In genomic region chr7:39892361-39892760, GRCh38 we compare ENCODE assay signal across 14 cellular contexts. TPM values are rescaled to one million over a fixed set of nuclear protein-coding genes. Genes with fewer than 3 reads are reported as not detected.
DNase-seq lines count a peak whose midpoint lies in the region; ATAC-seq, FAIRE-seq and TF ChIP-seq lines count a peak whose summit lies in the region.
"Had no signal": no experiment of that assay in that cellular context is flagged by ENCODE, and none has a peak within 500 bp of the region (broad histone marks: within the 10 kb centered on the region; RNA-seq: fewer than 3 reads in every experiment).

No MANE protein-coding gene starts in this region.

- H3K18ac ChIP-seq in trophoblast cell (ENCODE audit: low read length): no peak overlapping the region

- H3K36me3 Mint-ChIP-seq in MCF 10A (ENCODE audit: insufficient read depth, unreplicated experiment): no peaks in the 10 kb centered on the region

- peak; percentile 16 for DNase-seq in mammary epithelial cell
- DNase-seq in MCF 10A (ENCODE audit: unreplicated experiment): no peak
- peak; percentile 6 for DNase-seq in bronchial epithelial cell (ENCODE audit: low read depth)
- DNase-seq in trophoblast cell: peak; percentile 13 to 34
- DNase-seq in NCI-H2029 treated with DMSO at 0.1 percent for 48 hours (lab: John Stamatoyannopoulos, UW): no peak
- DNase-seq: 8988T, AML-193, DMS79, HCEC 1CT had no signal

- H3K79me1 ChIP-seq in trophoblast cell (ENCODE audit: low read length): peaks cover 5% of the 10 kb centered on the region

- H4K8ac ChIP-seq in trophoblast cell (ENCODE audit: low read depth, low read length): no peak overlapping the region

- in situ Hi-C loops in mammary epithelial cell (cut with MboI; ENCODE audit: low sequenced_read_pairs in 2 of 2): loop anchor here (5.0 to 10.0 kb wide), 2 partner anchors 155 to 162 kb away; no protein-coding TSS in a partner anchor

- no peak overlapping the region for H2AK5ac ChIP-seq in trophoblast cell (ENCODE audit: low read length)

- peak overlapping the region; percentile 88 for H2BK12ac ChIP-seq in trophoblast cell (ENCODE audit: low read length)

- no peaks in the 10 kb centered on the region for H3K27me3 ChIP-seq in mammary epithelial cell (ENCODE audit: insufficient read depth, low read length)
- H3K27me3 ChIP-seq in bronchial epithelial cell (ENCODE audit: control insufficient read depth, insufficient read depth, low read length): no peaks in the 10 kb centered on the region
- no peaks in the 10 kb centered on the region for H3K27me3 ChIP-seq in trophoblast cell (ENCODE audit: insufficient read depth, low read length)
- H3K27me3 ChIP-seq: BLaER1 had no signal

- H3K79me2 ChIP-seq in mammary epithelial cell (ENCODE audit: insufficient read depth, low read length) (no peaks in the 10 kb centered on the region), trophoblast cell (ENCODE audit: control insufficient read depth, insufficient read depth, low read length, poor library complexity) (no peaks in the 10 kb centered on the region)

- ATAC-seq in HG02981 (IDR thresholded peaks at IDR 0.05; ENCODE audit: unreplicated experiment): no peak
- no peak for ATAC-seq in HG03378 (IDR thresholded peaks at IDR 0.05; ENCODE audit: unreplicated experiment)
- ATAC-seq: K562 had no signal

- no TSS peak for BruUV-seq in mammary epithelial cell (replicated peaks; lab: Mats Ljungman, UMichigan)
- BruUV-seq in MCF 10A (replicated peaks; lab: Mats Ljungman, UMichigan): no TSS peak

- H3K27ac ChIP-seq in mammary epithelial cell (ENCODE audit: insufficient read depth, low read depth, low read length) (no peak overlapping the region), trophoblast cell (ENCODE audit: low read depth, low read length) (peak overlapping the region; percentile 55)
- H3K27ac ChIP-seq: BLaER1 had no signal

- H4K20me1 ChIP-seq in mammary epithelial cell (ENCODE audit: insufficient read depth, low read length): no peaks in the 10 kb centered on the region
- H4K20me1 ChIP-seq: BLaER1 had no signal

- H3K4me1 Mint-ChIP-seq in MCF 10A (ENCODE audit: insufficient read depth, unreplicated experiment): no peaks in the 10 kb centered on the region

- dilution Hi-C loops in mammary epithelial cell (cut with HindIII; ENCODE audit: low sequenced_read_pairs): no loop called here

- no peak overlapping the region for H4K12ac ChIP-seq in trophoblast cell (ENCODE audit: low read depth, low read length)

- H3K4me2 ChIP-seq in mammary epithelial cell (ENCODE audit: insufficient read depth, low read depth, low read length) (no peak overlapping the region), trophoblast cell (ENCODE audit: low read length) (peak overlapping the region; percentile 45)
- H3K4me2 ChIP-seq: BLaER1 had no signal

- POLR2A ChIA-PET in MCF 10A (lab: Yijun Ruan, JAX): interaction anchor here (2.0 kb wide), 1 partner anchor 160 kb away, joined by 5 read pairs; no protein-coding TSS in a partner anchor

- H3K36me3 ChIP-seq in mammary epithelial cell (ENCODE audit: insufficient read depth, low read length) (no peaks in the 10 kb centered on the region), bronchial epithelial cell (ENCODE audit: control insufficient read depth, insufficient read depth, low read length) (no peaks in the 10 kb centered on the region), trophoblast cell (ENCODE audit: control insufficient read depth in 1 of 2, insufficient read depth in 2 of 2, low read length in 2 of 2) (no peaks in the 10 kb centered on the region)
- H3K36me3 ChIP-seq: BLaER1 had no signal

- no peak overlapping the region for H3K23ac ChIP-seq in trophoblast cell (ENCODE audit: low read length)

- no peaks in the 10 kb centered on the region for H3K9me3 Mint-ChIP-seq in MCF 10A (ENCODE audit: unreplicated experiment)

- CTCF ChIA-PET in mammary epithelial cell (lab: Charles Lee; ENCODE audit: low non-redundant PET): no interaction called here
- CTCF ChIA-PET in MCF 10A (lab: Yijun Ruan, JAX): interaction anchor here (0.6 to 1.4 kb wide), 6 partner anchors 15 to 312 kb away, joined by 3 to 4 read pairs (median 3); no protein-coding TSS in a partner anchor

- H3K9me3 ChIP-seq in mammary epithelial cell (replicated peaks; ENCODE audit: insufficient read depth, low read length): no peaks in the 10 kb centered on the region
- no peaks in the 10 kb centered on the region for H3K9me3 ChIP-seq in trophoblast cell (ENCODE audit: insufficient read depth, low read depth, low read length)
- H3K9me3 ChIP-seq: BLaER1 had no signal

- no peak overlapping the region for H3K27ac Mint-ChIP-seq in MCF 10A (ENCODE audit: low read depth, unreplicated experiment)

- TF ChIP-seq CTCF in mammary epithelial cell (conservative IDR thresholded peaks at IDR 0.05 in 1 of 2, IDR thresholded peaks at IDR 0.05 in 1 of 2; ENCODE audit: extremely low read depth in 1 of 2, insufficient read depth in 1 of 2, low read depth in 1 of 2, low read length in 2 of 2) (no peak), MCF 10A (IDR thresholded peaks at IDR 0.05; ENCODE audit: unreplicated experiment) (no peak), bronchial epithelial cell (IDR thresholded peaks at IDR 0.05; ENCODE audit: insufficient read depth, low read length, severe bottlenecking) (no peak)

- no peak overlapping the region for H3K9ac ChIP-seq in mammary epithelial cell (ENCODE audit: insufficient read depth, low read length)
- no peak overlapping the region for H3K9ac ChIP-seq in trophoblast cell (ENCODE audit: low read length)
- H3K9ac ChIP-seq: BLaER1 had no signal

- WGBS in mammary epithelial cell (ENCODE audit: low coverage, missing lambda C conversion rate): 67% methylated on average over 1 of the region's 1 CpG
- no CpG with 5 or more reads among the region's 1 CpG for WGBS in trophoblast cell (ENCODE audit: extremely low coverage, insufficient coverage, insufficient read length)

- H2BK120ac ChIP-seq in trophoblast cell (ENCODE audit: insufficient read depth, low read length, poor library complexity): peak overlapping the region; percentile 78

- no peak overlapping the region for H3K4me3 ChIP-seq in mammary epithelial cell (replicated peaks in 1 of 3; ENCODE audit: insufficient read depth in 1 of 3, low read depth in 2 of 3, low read length in 3 of 3)
- H3K4me3 ChIP-seq in bronchial epithelial cell (ENCODE audit: low read depth, low read length): no peak overlapping the region
- no peak overlapping the region for H3K4me3 ChIP-seq in trophoblast cell (ENCODE audit: low read depth, low read length)
- H3K4me3 ChIP-seq: BLaER1, K562 had no signal

- intact Hi-C loops in mammary epithelial cell (cut with micrococcal nuclease) (no loop called here), MCF 10A (cut with micrococcal nuclease) (no loop called here)

- no peak overlapping the region for H2AFZ ChIP-seq in mammary epithelial cell (ENCODE audit: low read depth, low read length)
- H2AFZ ChIP-seq in trophoblast cell (ENCODE audit: insufficient read depth, low read length, poor library complexity): no peak overlapping the region

- H2BK5ac ChIP-seq in trophoblast cell (ENCODE audit: low read depth, low read length, poor library complexity): peak overlapping the region; percentile 68

- no peak for FAIRE-seq in bronchial epithelial cell (lab: Jason Lieb, UNC)
- FAIRE-seq: GM12891, K562 had no signal

- H3K4me1 ChIP-seq in mammary epithelial cell (ENCODE audit: insufficient read depth, low read length) (no peaks in the 10 kb centered on the region), trophoblast cell (ENCODE audit: control insufficient read depth in 1 of 2, insufficient read depth in 2 of 2, low read length in 2 of 2) (peaks cover 15 to 36% of the 10 kb centered on the region in 2 experiments)
- H3K4me1 ChIP-seq: BLaER1 had no signal

- H4K91ac ChIP-seq in trophoblast cell (ENCODE audit: low read depth, low read length): peak overlapping the region; percentile 51

- peaks cover 11% of the 10 kb centered on the region for H3K27me3 Mint-ChIP-seq in MCF 10A (ENCODE audit: insufficient read depth, unreplicated experiment)

- no peak overlapping the region for H3K4ac ChIP-seq in trophoblast cell (ENCODE audit: low read depth, low read length)

- H3K14ac ChIP-seq in trophoblast cell (ENCODE audit: low read length): no peak overlapping the region

- H3K4me3 Mint-ChIP-seq in MCF 10A (ENCODE audit: unreplicated experiment): no peak overlapping the region

RNA-seq across cellular contexts. Expression of gene CDK13, which starts 57.7 kb away (rescaled TPM):
- total RNA-seq in mammary epithelial cell: 10 to 100 TPM; 42.6 to 70.7 TPM
- 26.2 TPM for polyA plus RNA-seq in mammary epithelial cell
- polyA minus RNA-seq in mammary epithelial cell: 57.6 TPM
- 50.2 and 54.8 TPM in 2 replicates for total RNA-seq in MCF 10A (2022)
- 50.3 and 65.2 TPM in 2 replicates for total RNA-seq in bronchial epithelial cell
- 29.9 and 30.1 TPM in 2 replicates for polyA plus RNA-seq in trophoblast cell (2013)

Comparison
In these comparisons a context has a peak if more than half of its experiments do, and no peak if none do; other contexts are left out.
1. DNase-seq: peak in mammary epithelial cell (single experiment), bronchial epithelial cell (single experiment) and trophoblast cell (2 of 2); none in MCF 10A (single experiment) and NCI-H2029 treated with DMSO at 0.1 percent for 48 hours (single experiment).